Comparison of ENCODE assay signal across 4 cellular contexts in the genomic region with DNA sequence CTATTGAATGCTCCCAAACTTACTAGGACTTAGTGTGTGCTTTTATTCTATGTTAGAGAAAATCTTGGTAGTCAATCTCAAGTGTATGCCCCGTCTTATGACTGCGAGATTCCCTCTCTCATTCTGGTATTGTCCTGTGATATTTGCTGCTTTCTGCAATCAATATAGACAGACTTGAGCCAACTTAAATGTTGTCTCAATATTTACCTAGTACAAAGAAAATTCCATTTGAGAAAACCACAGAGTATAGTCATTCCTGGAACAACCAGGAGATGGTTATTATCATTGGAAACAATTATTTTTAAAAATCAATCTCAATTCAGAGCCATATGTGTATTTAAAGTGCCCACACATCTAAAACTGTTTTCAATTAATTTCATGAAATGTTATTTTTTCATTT.
"Had no signal": no experiment of that assay in that cellular context is flagged by ENCODE, and none has a peak within 500 bp of the region (broad histone marks: within the 10 kb centered on the region; RNA-seq: fewer than 3 reads in every experiment).

No MANE protein-coding gene starts in this region.

- H3K4me2 ChIP-seq: GM23338 had no signal

- DNase-seq: H9, HCEC 1CT, IMR-90 had no signal

- H2AFZ ChIP-seq: GM23338 had no signal

- ATAC-seq: GM23338 had no signal

- H3K4me3 ChIP-seq: GM23338 had no signal
